ENCODE assay signal across 3 cellular contexts in the genomic region with DNA sequence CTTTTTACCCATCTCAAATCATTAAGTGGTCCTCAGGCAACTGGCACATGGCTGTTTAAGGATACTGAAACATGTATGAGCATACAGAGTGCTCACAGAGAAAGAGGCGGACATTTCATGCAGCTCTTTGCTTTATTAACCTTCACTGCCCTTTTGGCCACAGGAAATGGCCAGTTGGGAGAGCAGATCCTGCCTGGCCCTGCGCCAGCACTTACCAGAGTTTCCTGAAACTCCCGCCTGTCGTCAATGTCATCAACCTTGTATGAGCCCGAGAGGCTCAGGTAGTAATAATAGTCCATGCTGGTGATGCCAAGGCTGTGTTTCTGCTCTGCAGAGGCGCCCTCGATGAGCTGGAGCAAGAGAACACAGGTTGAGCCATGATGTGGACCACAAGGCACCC.
TF ChIP-seq lines count a peak whose summit lies in the region.

No MANE protein-coding gene starts in this region.

TF ChIP-seq in SK-N-SH, 30 proteins besides CTCF, POLR2A, EP300 and RAD21:
- TF ChIP-seq EZH2phosphoT487 (IDR thresholded peaks at IDR 0.05; ENCODE audit: borderline replicate concordance, low read depth) (no peak), POLR2AphosphoS5 (IDR thresholded peaks at IDR 0.05; ENCODE audit: low read depth, low read length) (no peak), NFIC (IDR thresholded peaks at IDR 0.05; ENCODE audit: borderline replicate concordance) (peak; percentile 54), JUND (IDR thresholded peaks at IDR 0.05) (no peak), YY1 (IDR thresholded peaks at IDR 0.05; ENCODE audit: low read depth) (no peak), RFX5 (IDR thresholded peaks at IDR 0.05; ENCODE audit: low read length) (no peak), TCF12 (IDR thresholded peaks at IDR 0.05) (no peak), FOSL2 (IDR thresholded peaks at IDR 0.05; ENCODE audit: borderline replicate concordance, low read depth) (no peak)
- TF ChIP-seq, protein P1, sequence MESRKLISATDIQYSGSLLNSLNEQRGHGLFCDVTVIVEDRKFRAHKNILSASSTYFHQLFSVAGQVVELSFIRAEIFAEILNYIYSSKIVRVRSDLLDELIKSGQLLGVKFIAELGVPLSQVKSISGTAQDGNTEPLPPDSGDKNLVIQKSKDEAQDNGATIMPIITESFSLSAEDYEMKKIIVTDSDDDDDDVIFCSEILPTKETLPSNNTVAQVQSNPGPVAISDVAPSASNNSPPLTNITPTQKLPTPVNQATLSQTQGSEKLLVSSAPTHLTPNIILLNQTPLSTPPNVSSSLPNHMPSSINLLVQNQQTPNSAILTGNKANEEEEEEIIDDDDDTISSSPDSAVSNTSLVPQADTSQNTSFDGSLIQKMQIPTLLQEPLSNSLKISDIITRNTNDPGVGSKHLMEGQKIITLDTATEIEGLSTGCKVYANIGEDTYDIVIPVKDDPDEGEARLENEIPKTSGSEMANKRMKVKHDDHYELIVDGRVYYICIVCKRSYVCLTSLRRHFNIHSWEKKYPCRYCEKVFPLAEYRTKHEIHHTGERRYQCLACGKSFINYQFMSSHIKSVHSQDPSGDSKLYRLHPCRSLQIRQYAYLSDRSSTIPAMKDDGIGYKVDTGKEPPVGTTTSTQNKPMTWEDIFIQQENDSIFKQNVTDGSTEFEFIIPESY (IDR thresholded peaks at IDR 0.05; ENCODE audit: borderline replicate concordance, low read depth), result no peak
TF ChIP-seq in SK-N-SH: peak in this region for 1.

TF ChIP-seq in SK-N-SH treated with all-trans-retinoic acid at 6 μM for 48 hours, 23 proteins besides CTCF, POLR2A, EP300 and RAD21 (continues in another document):
- TF ChIP-seq, protein P2, sequence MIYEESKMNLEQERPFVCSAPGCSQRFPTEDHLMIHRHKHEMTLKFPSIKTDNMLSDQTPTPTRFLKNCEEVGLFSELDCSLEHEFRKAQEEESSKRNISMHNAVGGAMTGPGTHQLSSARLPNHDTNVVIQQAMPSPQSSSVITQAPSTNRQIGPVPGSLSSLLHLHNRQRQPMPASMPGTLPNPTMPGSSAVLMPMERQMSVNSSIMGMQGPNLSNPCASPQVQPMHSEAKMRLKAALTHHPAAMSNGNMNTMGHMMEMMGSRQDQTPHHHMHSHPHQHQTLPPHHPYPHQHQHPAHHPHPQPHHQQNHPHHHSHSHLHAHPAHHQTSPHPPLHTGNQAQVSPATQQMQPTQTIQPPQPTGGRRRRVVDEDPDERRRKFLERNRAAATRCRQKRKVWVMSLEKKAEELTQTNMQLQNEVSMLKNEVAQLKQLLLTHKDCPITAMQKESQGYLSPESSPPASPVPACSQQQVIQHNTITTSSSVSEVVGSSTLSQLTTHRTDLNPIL (CRISPR knock-in tag; IDR thresholded peaks at IDR 0.05; ENCODE audit: low read depth), result no peak
- TF ChIP-seq SNAI2 (CRISPR knock-in tag; IDR thresholded peaks at IDR 0.05) (no peak), CSDC2 (CRISPR knock-in tag; IDR thresholded peaks at IDR 0.05) (no peak), ZFP3 (CRISPR knock-in tag; IDR thresholded peaks at IDR 0.05) (no peak), ESRRG (CRISPR knock-in tag; IDR thresholded peaks at IDR 0.05) (no peak), TOX (CRISPR knock-in tag; IDR thresholded peaks at IDR 0.05; ENCODE audit: borderline replicate concordance) (no peak), ZNF70 (CRISPR knock-in tag; IDR thresholded peaks at IDR 0.05) (no peak), ARNTL (CRISPR knock-in tag; IDR thresholded peaks at IDR 0.05; ENCODE audit: borderline replicate concordance, low read depth) (no peak), PPARA (CRISPR knock-in tag; IDR thresholded peaks at IDR 0.05; ENCODE audit: borderline replicate concordance) (no peak), ZNF565 (CRISPR knock-in tag; conservative IDR thresholded peaks at IDR 0.05; ENCODE audit: low read depth) (no peak), ZNF8 (CRISPR knock-in tag; IDR thresholded peaks at IDR 0.05) (no peak), GLIS3 (CRISPR knock-in tag; IDR thresholded peaks at IDR 0.05) (no peak), ZC3H10 (CRISPR knock-in tag; IDR thresholded peaks at IDR 0.05) (no peak), RARB (CRISPR knock-in tag; IDR thresholded peaks at IDR 0.05) (no peak)
- TF ChIP-seq, protein P3, sequence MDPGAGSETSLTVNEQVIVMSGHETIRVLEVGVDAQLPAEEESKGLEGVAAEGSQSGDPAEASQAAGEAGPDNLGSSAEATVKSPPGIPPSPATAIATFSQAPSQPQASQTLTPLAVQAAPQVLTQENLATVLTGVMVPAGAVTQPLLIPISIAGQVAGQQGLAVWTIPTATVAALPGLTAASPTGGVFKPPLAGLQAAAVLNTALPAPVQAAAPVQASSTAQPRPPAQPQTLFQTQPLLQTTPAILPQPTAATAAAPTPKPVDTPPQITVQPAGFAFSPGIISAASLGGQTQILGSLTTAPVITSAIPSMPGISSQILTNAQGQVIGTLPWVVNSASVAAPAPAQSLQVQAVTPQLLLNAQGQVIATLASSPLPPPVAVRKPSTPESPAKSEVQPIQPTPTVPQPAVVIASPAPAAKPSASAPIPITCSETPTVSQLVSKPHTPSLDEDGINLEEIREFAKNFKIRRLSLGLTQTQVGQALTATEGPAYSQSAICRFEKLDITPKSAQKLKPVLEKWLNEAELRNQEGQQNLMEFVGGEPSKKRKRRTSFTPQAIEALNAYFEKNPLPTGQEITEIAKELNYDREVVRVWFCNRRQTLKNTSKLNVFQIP (CRISPR knock-in tag; IDR thresholded peaks at IDR 0.05; ENCODE audit: borderline replicate concordance, low read depth), result no peak
- TF ChIP-seq, protein P4, sequence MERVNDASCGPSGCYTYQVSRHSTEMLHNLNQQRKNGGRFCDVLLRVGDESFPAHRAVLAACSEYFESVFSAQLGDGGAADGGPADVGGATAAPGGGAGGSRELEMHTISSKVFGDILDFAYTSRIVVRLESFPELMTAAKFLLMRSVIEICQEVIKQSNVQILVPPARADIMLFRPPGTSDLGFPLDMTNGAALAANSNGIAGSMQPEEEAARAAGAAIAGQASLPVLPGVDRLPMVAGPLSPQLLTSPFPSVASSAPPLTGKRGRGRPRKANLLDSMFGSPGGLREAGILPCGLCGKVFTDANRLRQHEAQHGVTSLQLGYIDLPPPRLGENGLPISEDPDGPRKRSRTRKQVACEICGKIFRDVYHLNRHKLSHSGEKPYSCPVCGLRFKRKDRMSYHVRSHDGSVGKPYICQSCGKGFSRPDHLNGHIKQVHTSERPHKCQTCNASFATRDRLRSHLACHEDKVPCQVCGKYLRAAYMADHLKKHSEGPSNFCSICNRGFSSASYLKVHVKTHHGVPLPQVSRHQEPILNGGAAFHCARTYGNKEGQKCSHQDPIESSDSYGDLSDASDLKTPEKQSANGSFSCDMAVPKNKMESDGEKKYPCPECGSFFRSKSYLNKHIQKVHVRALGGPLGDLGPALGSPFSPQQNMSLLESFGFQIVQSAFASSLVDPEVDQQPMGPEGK (CRISPR knock-in tag; IDR thresholded peaks at IDR 0.05; ENCODE audit: borderline replicate concordance), result no peak
- TF ChIP-seq, protein P5, sequence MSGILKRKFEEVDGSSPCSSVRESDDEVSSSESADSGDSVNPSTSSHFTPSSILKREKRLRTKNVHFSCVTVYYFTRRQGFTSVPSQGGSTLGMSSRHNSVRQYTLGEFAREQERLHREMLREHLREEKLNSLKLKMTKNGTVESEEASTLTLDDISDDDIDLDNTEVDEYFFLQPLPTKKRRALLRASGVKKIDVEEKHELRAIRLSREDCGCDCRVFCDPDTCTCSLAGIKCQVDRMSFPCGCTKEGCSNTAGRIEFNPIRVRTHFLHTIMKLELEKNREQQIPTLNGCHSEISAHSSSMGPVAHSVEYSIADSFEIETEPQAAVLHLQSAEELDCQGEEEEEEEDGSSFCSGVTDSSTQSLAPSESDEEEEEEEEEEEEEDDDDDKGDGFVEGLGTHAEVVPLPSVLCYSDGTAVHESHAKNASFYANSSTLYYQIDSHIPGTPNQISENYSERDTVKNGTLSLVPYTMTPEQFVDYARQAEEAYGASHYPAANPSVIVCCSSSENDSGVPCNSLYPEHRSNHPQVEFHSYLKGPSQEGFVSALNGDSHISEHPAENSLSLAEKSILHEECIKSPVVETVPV (CRISPR knock-in tag; IDR thresholded peaks at IDR 0.05), result no peak

TF ChIP-seq in endothelial cell of umbilical vein, 7 proteins besides CTCF, POLR2A, EP300 and RAD21:
- TF ChIP-seq EZH2 (IDR thresholded peaks at IDR 0.05; ENCODE audit: borderline replicate concordance, low read depth, low read length, severe bottlenecking), result no peak
- TF ChIP-seq POLR2AphosphoS5 (IDR thresholded peaks at IDR 0.05; ENCODE audit: insufficient read depth, low read depth, low read length), result peak; percentile 71
- TF ChIP-seq, protein P6, sequence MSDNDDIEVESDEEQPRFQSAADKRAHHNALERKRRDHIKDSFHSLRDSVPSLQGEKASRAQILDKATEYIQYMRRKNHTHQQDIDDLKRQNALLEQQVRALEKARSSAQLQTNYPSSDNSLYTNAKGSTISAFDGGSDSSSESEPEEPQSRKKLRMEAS (IDR thresholded peaks at IDR 0.05; ENCODE audit: insufficient read depth, insufficient read length), result no peak
